ENCODE assay signal across 19 cellular contexts in genomic region chr22:24001314-24001713, GRCh38. TPM values are rescaled to one million over a fixed set of nuclear protein-coding genes. Genes with fewer than 3 reads are reported as not detected.
"Had no signal": no experiment of that assay in that cellular context is flagged by ENCODE, and none has a peak within 500 bp of the region (broad histone marks: within the 10 kb centered on the region; RNA-seq: fewer than 3 reads in every experiment).

No MANE protein-coding gene starts in this region.

- H3K9me3 Mint-ChIP-seq: natural killer cell treated with Interleukin-12 subunit alpha and Interleukin-12 subunit beta and Interleukin-15 and Interleukin-18, amount 100 ng/mL, for 72 hours; type B pancreatic cell had no signal

- H3K36me3 ChIP-seq: brain microvascular endothelial cell, sigmoid colon had no signal

- H3K9me3 ChIP-seq: sigmoid colon had no signal

- H3K4me3 Mint-ChIP-seq: activated naive CD8-positive, alpha-beta T cell; natural killer cell treated with Interleukin-12 subunit alpha and Interleukin-12 subunit beta and Interleukin-15 and Interleukin-18, amount 100 ng/mL, for 72 hours; type B pancreatic cell had no signal

- ATAC-seq: natural killer cell treated with Interleukin-12 subunit alpha and Interleukin-12 subunit beta and Interleukin-15 and Interleukin-18, amount 100 ng/mL, for 72 hours had no signal

- DNase-seq: activated CD4-positive, alpha-beta T cell treated with anti-CD3 and anti-CD28 coated beads, Interleukin-2, amount 50 U/mL, for 1 hour; activated effector memory CD4-positive, alpha-beta T cell treated with Interleukin-2 at 50 U/mL for 16 hours; brain microvascular endothelial cell; cerebellar nuclear complex; dermis blood vessel endothelial cell; mammary epithelial cell; sigmoid colon; stimulated activated CD4-positive, alpha-beta T cell treated with anti-CD3 and anti-CD28 coated beads, Interleukin-2, amount 100 ng/mL, for 24 hours; stimulated activated naive CD4-positive, alpha-beta T cell; substantia nigra; T1000 had no signal

- H3K36me3 Mint-ChIP-seq: activated naive CD8-positive, alpha-beta T cell; natural killer cell treated with Interleukin-12 subunit alpha and Interleukin-12 subunit beta and Interleukin-15 and Interleukin-18, amount 100 ng/mL, for 72 hours; type B pancreatic cell had no signal

- H3K4me3 ChIP-seq: sigmoid colon had no signal

- FAIRE-seq: islet of Langerhans had no signal

- H3K27ac Mint-ChIP-seq: activated naive CD8-positive, alpha-beta T cell; natural killer cell treated with Interleukin-12 subunit alpha and Interleukin-12 subunit beta and Interleukin-15 and Interleukin-18, amount 100 ng/mL, for 72 hours; type B pancreatic cell had no signal

- H3K27me3 ChIP-seq: brain microvascular endothelial cell, sigmoid colon had no signal

- H3K27ac ChIP-seq: brain microvascular endothelial cell, sigmoid colon had no signal

RNA-seq across cellular contexts. Expression of gene GSTT4, which starts 3.9 kb away (rescaled TPM):
- total RNA-seq: dermis blood vessel endothelial cell; esophagus mucosa; mammary epithelial cell; mucosa of gallbladder; natural killer cell treated with Interleukin-12 subunit alpha and Interleukin-12 subunit beta and Interleukin-15 and Interleukin-18, amount 100 ng/mL, for 72 hours; osteocyte; pulmonary artery endothelial cell; sigmoid colon had no signal
- polyA plus RNA-seq: mammary epithelial cell, sigmoid colon had no signal

RNA-seq across cellular contexts. Expression of gene GSTT2, which starts 21.4 kb away (rescaled TPM):
- total RNA-seq: dermis blood vessel endothelial cell, osteocyte, sigmoid colon had no signal

RNA-seq across cellular contexts. Expression of gene DDTL, which starts 34.6 kb away (rescaled TPM):
- total RNA-seq: osteocyte had no signal
- polyA plus RNA-seq: mammary epithelial cell had no signal
